In the genomic region with DNA sequence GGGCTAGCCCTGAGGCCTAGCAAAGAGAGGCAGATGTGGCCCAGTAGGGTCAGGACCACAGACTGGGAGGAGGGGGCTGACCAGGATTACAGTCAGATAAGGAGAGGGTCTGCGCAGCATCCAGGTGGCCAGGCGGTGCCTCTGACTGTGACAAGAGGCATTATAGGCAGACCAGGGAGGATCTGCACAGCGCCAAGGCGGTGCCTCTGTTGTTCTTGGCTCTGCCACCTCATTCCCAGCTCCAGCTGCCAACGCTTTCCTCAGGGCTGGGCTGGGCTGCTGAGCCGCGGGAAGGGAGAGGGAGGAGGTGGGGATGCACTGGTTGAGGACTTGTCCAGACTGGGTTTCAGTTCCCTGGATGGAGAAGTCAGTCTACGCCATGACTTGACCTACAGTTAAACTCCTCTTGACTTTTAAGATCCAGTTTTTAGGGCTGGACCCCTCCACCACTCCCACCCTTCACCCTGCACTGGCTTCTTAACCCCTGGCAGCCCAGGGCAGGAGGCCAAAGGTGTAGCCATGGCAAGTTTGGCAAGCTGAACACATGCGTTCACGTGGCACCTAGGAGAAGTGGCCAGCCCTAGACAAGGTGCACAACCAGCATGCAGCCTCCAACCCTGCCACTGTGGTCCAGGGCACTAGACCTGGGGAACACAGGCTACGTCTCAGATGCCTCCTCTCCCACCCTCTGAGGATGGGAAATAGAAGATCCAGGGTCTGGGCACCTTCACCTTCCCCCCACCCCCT, we compare ENCODE assay signal across 10 cellular contexts. TPM values are rescaled to one million over a fixed set of nuclear protein-coding genes. Genes with fewer than 3 reads are reported as not detected.
A peak's percentile ranks its signal among the peaks of the same experiment; 100 is the strongest.
DNase-seq lines count a peak whose midpoint lies in the region; ATAC-seq and TF ChIP-seq lines count a peak whose summit lies in the region.
"Had no signal": no experiment of that assay in that cellular context is flagged by ENCODE, and none has a peak within 500 bp of the region (broad histone marks: within the 10 kb centered on the region; RNA-seq: fewer than 3 reads in every experiment).

No MANE protein-coding gene starts in this region.

- peaks cover 16 to 23% of the 10 kb centered on the region in 2 donors for H3K4me1 ChIP-seq in naive thymus-derived CD4-positive, alpha-beta T cell (ENCODE audit: control insufficient read depth in 2 of 2, insufficient read depth in 2 of 2, low read length in 2 of 2)

- no peaks in the 10 kb centered on the region for H3K27me3 ChIP-seq in naive thymus-derived CD4-positive, alpha-beta T cell (ENCODE audit: control insufficient read depth in 2 of 2, insufficient read depth in 2 of 2, low read length in 2 of 2)
- peaks cover 3% of the 10 kb centered on the region for H3K27me3 ChIP-seq in CD4-positive, alpha-beta T cell (ENCODE audit: control insufficient read depth, insufficient read depth, low read length)

- TF ChIP-seq CTCF in AG10803 (conservative IDR thresholded peaks at IDR 0.05; ENCODE audit: low read length) (no peak), mesothelial cell of epicardium (IDR thresholded peaks at IDR 0.05; ENCODE audit: unreplicated experiment) (no peak)
- TF ChIP-seq CTCF in CD4-positive, alpha-beta T cell (IDR thresholded peaks at IDR 0.05): no peak

- H3K4me3 Mint-ChIP-seq in mesothelial cell of epicardium: peak overlapping the region; percentile 32
- H3K4me3 Mint-ChIP-seq in naive thymus-derived CD4-positive, alpha-beta T cell: no peak overlapping the region
- no peak overlapping the region for H3K4me3 Mint-ChIP-seq in CD4-positive, alpha-beta T cell
- H3K4me3 Mint-ChIP-seq: activated naive CD4-positive, alpha-beta T cell treated with anti-CD3 and anti-CD28 coated beads, Interleukin-2, amount 50 U/mL, for 24 hours; IgD-negative memory B cell had no signal

- DNase-seq in AG10803 (ENCODE audit: low read depth) (peak; percentile 80), NCI-H2029 treated with DMSO at 0.1 percent for 48 hours (lab: John Stamatoyannopoulos, UW) (peak; percentile 58), mesothelial cell of epicardium (ENCODE audit: low spot score in 2 of 2, unreplicated experiment in 2 of 2) (no peak), SW 1271 (lab: John Stamatoyannopoulos, UW) (no peak)
- no peak for DNase-seq in naive thymus-derived CD4-positive, alpha-beta T cell
- DNase-seq in CD4-positive, alpha-beta T cell: no peak

- no peaks in the 10 kb centered on the region for H3K36me3 ChIP-seq in naive thymus-derived CD4-positive, alpha-beta T cell (ENCODE audit: control insufficient read depth in 2 of 3, insufficient read depth in 3 of 3, low read length in 3 of 3)

- intact Hi-C loops in naive thymus-derived CD4-positive, alpha-beta T cell (cut with micrococcal nuclease): loop anchor here in 1 of 2 donors (5.0 kb wide), 1 partner anchor 83 kb away; no protein-coding TSS in a partner anchor
- intact Hi-C loops in CD4-positive, alpha-beta T cell (cut with DNase I, micrococcal nuclease): no loop called here

- peaks cover 3% of the 10 kb centered on the region for H3K36me3 Mint-ChIP-seq in mesothelial cell of epicardium
- H3K36me3 Mint-ChIP-seq in naive thymus-derived CD4-positive, alpha-beta T cell: no peaks in the 10 kb centered on the region
- peaks cover 1% of the 10 kb centered on the region for H3K36me3 Mint-ChIP-seq in CD4-positive, alpha-beta T cell (ENCODE audit: low read depth)
- H3K36me3 Mint-ChIP-seq: activated naive CD4-positive, alpha-beta T cell treated with anti-CD3 and anti-CD28 coated beads, Interleukin-2, amount 50 U/mL, for 24 hours had no signal

- no peaks in the 10 kb centered on the region for H3K27me3 Mint-ChIP-seq in mesothelial cell of epicardium (ENCODE audit: low read depth)
- peaks cover 0 to 22% (median 0%) of the 10 kb centered on the region in 5 donors for H3K27me3 Mint-ChIP-seq in naive thymus-derived CD4-positive, alpha-beta T cell
- H3K27me3 Mint-ChIP-seq in CD4-positive, alpha-beta T cell: peaks cover 5% of the 10 kb centered on the region
- H3K27me3 Mint-ChIP-seq: activated naive CD4-positive, alpha-beta T cell treated with anti-CD3 and anti-CD28 coated beads, Interleukin-2, amount 50 U/mL, for 24 hours had no signal

- H3K4me3 ChIP-seq in AG10803 (ENCODE audit: low read length): no peak overlapping the region
- H3K4me3 ChIP-seq in naive thymus-derived CD4-positive, alpha-beta T cell (ENCODE audit: low read length): no peak overlapping the region

- no peaks in the 10 kb centered on the region for H3K9me3 ChIP-seq in naive thymus-derived CD4-positive, alpha-beta T cell (ENCODE audit: control insufficient read depth in 2 of 3, low read length in 3 of 3)
- H3K9me3 ChIP-seq in CD4-positive, alpha-beta T cell (ENCODE audit: control insufficient read depth, low read length): no peaks in the 10 kb centered on the region

- CTCF ChIA-PET in naive thymus-derived CD4-positive, alpha-beta T cell (lab: Charles Lee): no interaction called here
- CTCF ChIA-PET in CD4-positive, alpha-beta T cell (lab: Charles Lee): interaction anchor here (1.3 to 2.8 kb wide), 2 partner anchors 16 to 20 kb away, joined by 5 to 7 read pairs; no protein-coding TSS in a partner anchor

- no peak for ATAC-seq in naive thymus-derived CD4-positive, alpha-beta T cell
- no peak for ATAC-seq in CD4-positive, alpha-beta T cell (ENCODE audit: poor library complexity)
- no peak for ATAC-seq in HG03045 (IDR thresholded peaks at IDR 0.05; ENCODE audit: unreplicated experiment)

- H3K9me3 Mint-ChIP-seq in mesothelial cell of epicardium: no peaks in the 10 kb centered on the region
- no peaks in the 10 kb centered on the region for H3K9me3 Mint-ChIP-seq in naive thymus-derived CD4-positive, alpha-beta T cell
- no peaks in the 10 kb centered on the region for H3K9me3 Mint-ChIP-seq in CD4-positive, alpha-beta T cell
- H3K9me3 Mint-ChIP-seq: activated naive CD4-positive, alpha-beta T cell treated with anti-CD3 and anti-CD28 coated beads, Interleukin-2, amount 50 U/mL, for 24 hours; IgD-negative memory B cell had no signal

- H3K27ac Mint-ChIP-seq in mesothelial cell of epicardium: peak overlapping the region; percentile 96
- H3K27ac Mint-ChIP-seq in naive thymus-derived CD4-positive, alpha-beta T cell: peak overlapping the region in 2 of 9 donors; percentile 1 to 65
- no peak overlapping the region for H3K27ac Mint-ChIP-seq in CD4-positive, alpha-beta T cell
- H3K27ac Mint-ChIP-seq: activated naive CD4-positive, alpha-beta T cell treated with anti-CD3 and anti-CD28 coated beads, Interleukin-2, amount 50 U/mL, for 24 hours; IgD-negative memory B cell had no signal

- H3K4me1 Mint-ChIP-seq in mesothelial cell of epicardium: peaks cover 77% of the 10 kb centered on the region
- H3K4me1 Mint-ChIP-seq in naive thymus-derived CD4-positive, alpha-beta T cell: peaks cover 11 to 29% (median 21%) of the 10 kb centered on the region in 7 donors
- H3K4me1 Mint-ChIP-seq in CD4-positive, alpha-beta T cell (ENCODE audit: low read depth): peaks cover 22% of the 10 kb centered on the region

- POLR2A ChIA-PET in naive thymus-derived CD4-positive, alpha-beta T cell (lab: Charles Lee): no interaction called here
- POLR2A ChIA-PET in CD4-positive, alpha-beta T cell (lab: Charles Lee): no interaction called here

- peak overlapping the region; percentile 29 for H3K27ac ChIP-seq in cingulate gyrus (ENCODE audit: low read depth, low read length)
- no peak overlapping the region for H3K27ac ChIP-seq in naive thymus-derived CD4-positive, alpha-beta T cell (ENCODE audit: low read depth, low read length)
- no peak overlapping the region for H3K27ac ChIP-seq in CD4-positive, alpha-beta T cell (ENCODE audit: low read depth, low read length)

RNA-seq across cellular contexts. Expression of gene CRABP2, which starts 4.5 kb away (rescaled TPM):
- 676 to 704 TPM (median 686 TPM) in 3 replicates for total RNA-seq in mesothelial cell of epicardium
- total RNA-seq in naive thymus-derived CD4-positive, alpha-beta T cell: 1 to 10 TPM in 4 of 5 experiments, under 1 TPM in 1; 0.38 to 2.5 (median 1.4) TPM
- polyA plus RNA-seq in naive thymus-derived CD4-positive, alpha-beta T cell: 1 to 10 TPM in 1 of 2 donors, under 1 TPM in 1; 0.40 to 1.1 TPM
- total RNA-seq in CD4-positive, alpha-beta T cell: 1 to 10 TPM; 3.2 to 4.2 TPM

RNA-seq across cellular contexts. Expression of gene METTL25B, which starts 18.4 kb away (rescaled TPM):
- total RNA-seq in mesothelial cell of epicardium: 36.9 to 39.2 TPM (median 39.0 TPM) in 3 replicates
- total RNA-seq in naive thymus-derived CD4-positive, alpha-beta T cell: 10 to 100 TPM; 16.0 to 29.8 (median 29.1) TPM
- 1 to 10 TPM; 4.4 to 5.1 TPM for polyA plus RNA-seq in naive thymus-derived CD4-positive, alpha-beta T cell
- 10 to 100 TPM; 10.6 to 12.0 TPM for total RNA-seq in CD4-positive, alpha-beta T cell

RNA-seq across cellular contexts. Expression of gene ISG20L2, which starts 18.6 kb away (rescaled TPM):
- 37.3 to 41.9 TPM (median 39.3 TPM) in 3 replicates for total RNA-seq in mesothelial cell of epicardium
- 10 to 100 TPM; 44.7 to 59.9 (median 53.9) TPM for total RNA-seq in naive thymus-derived CD4-positive, alpha-beta T cell
- polyA plus RNA-seq in naive thymus-derived CD4-positive, alpha-beta T cell: 10 to 100 TPM; 15.3 to 20.6 TPM
- 10 to 100 TPM; 44.2 to 50.9 TPM for total RNA-seq in CD4-positive, alpha-beta T cell

RNA-seq across cellular contexts. Expression of gene MRPL24, which starts 31.0 kb away (rescaled TPM):
- 35.5 to 40.5 TPM (median 38.4 TPM) in 3 replicates for total RNA-seq in mesothelial cell of epicardium
- 10 to 100 TPM; 19.1 to 68.9 (median 47.2) TPM for total RNA-seq in naive thymus-derived CD4-positive, alpha-beta T cell
- polyA plus RNA-seq in naive thymus-derived CD4-positive, alpha-beta T cell: 10 to 100 TPM; 86.3 to 98.0 TPM
- 10 to 100 TPM; 11.7 to 11.9 TPM for total RNA-seq in CD4-positive, alpha-beta T cell

RNA-seq across cellular contexts. Expression of gene NES, which starts 32.7 kb away (rescaled TPM):
- total RNA-seq in mesothelial cell of epicardium: 53.8 to 56.9 TPM (median 56.8 TPM) in 3 replicates
- under 1 TPM in 1 of 5 experiments, not detected in 4; 0.05 TPM for total RNA-seq in naive thymus-derived CD4-positive, alpha-beta T cell
- polyA plus RNA-seq in naive thymus-derived CD4-positive, alpha-beta T cell: not detected
- not detected for total RNA-seq in CD4-positive, alpha-beta T cell
- polyA plus RNA-seq: IgD-negative memory B cell had no signal

Comparison
In these comparisons a context has a peak if more than half of its experiments do, and no peak if none do; other contexts are left out.
1. DNase-seq: peak in AG10803 (single experiment) and NCI-H2029 treated with DMSO at 0.1 percent for 48 hours (single experiment); none in mesothelial cell of epicardium (0 of 2), naive thymus-derived CD4-positive, alpha-beta T cell (0 of 9), CD4-positive, alpha-beta T cell (0 of 10) and SW 1271 (0 of 2).
2. RNA of gene CRABP2, which starts 4.5 kb away (total RNA-seq): 676 to 704 TPM in mesothelial cell of epicardium; 3.2 to 4.2 TPM in CD4-positive, alpha-beta T cell and 0.38 to 2.5 TPM in naive thymus-derived CD4-positive, alpha-beta T cell; every median in the first group is over 100 times any median in the second.